30 cellular contexts compared by ENCODE assay signal in genomic region chr20:38697306-38697705, GRCh38. TPM values are rescaled to one million over a fixed set of nuclear protein-coding genes. Genes with fewer than 3 reads are reported as not detected.
"Had no signal": no experiment of that assay in that cellular context is flagged by ENCODE, and none has a peak within 500 bp of the region (broad histone marks: within the 10 kb centered on the region; RNA-seq: fewer than 3 reads in every experiment).

No MANE protein-coding gene starts in this region.

- H3K27me3 ChIP-seq: testis, thyroid gland, transverse colon, upper lobe of left lung, uterus, vagina had no signal

- H3K4me1 ChIP-seq: stomach, suprapubic skin, testis, thyroid gland, tibial artery, tibial nerve, transverse colon, upper lobe of left lung, upper lobe of right lung, uterus, vagina had no signal

- H3K9me3 ChIP-seq: stomach, suprapubic skin, testis, thoracic aorta, thyroid gland, tibial artery, tibial nerve, transverse colon, upper lobe of left lung, upper lobe of right lung, uterus, vagina had no signal

- ATAC-seq: stimulated activated effector memory CD8-positive, alpha-beta T cell treated with anti-CD3 and anti-CD28 coated beads, Interleukin-12 subunit alpha, Interleukin-12 subunit beta, amount 100 ng/mL, for 72 hours; stimulated activated memory B cell treated with anti-CD40 and anti-IgM and Interleukin-4, amounts not matched to agents 10 μg/mL and 1 μg/mL and 100 μg/mL, for 72 hours; stimulated activated naive B cell treated with anti-CD40 and anti-IgM and Interleukin-4, amounts not matched to agents 10 μg/mL and 1 μg/mL and 100 μg/mL, for 72 hours; stimulated activated naive CD8-positive, alpha-beta T cell treated with anti-CD3 and anti-CD28 coated beads, Interleukin-15, amount 100 ng/mL, for 72 hours; stimulated activated naive CD8-positive, alpha-beta T cell treated with anti-CD3 and anti-CD28 coated beads, Interleukin-15, Interleukin-2, amounts not matched to agents 100 U/mL and 50 U/mL, for 24 hours; upper lobe of right lung had no signal

- DNase-seq: stimulated activated CD4-positive, alpha-beta T cell treated with anti-CD3 and anti-CD28 coated beads, Interleukin-2, amount 100 ng/mL, for 48 hours; stimulated activated CD4-positive, alpha-beta T cell treated with anti-CD3 and anti-CD28 coated beads, Interleukin-4, amount 100 ng/mL, for 1 hour; stimulated activated CD4-positive, alpha-beta T cell treated with anti-CD3 and anti-CD28 coated beads, Interleukin-4, amount 100 ng/mL, for 24 hours; stimulated activated CD4-positive, alpha-beta T cell treated with anti-CD3 and anti-CD28 coated beads, Interleukin-4, amount 100 ng/mL, for 4 hours; stimulated activated CD8-positive, alpha-beta memory T cell treated with anti-CD3 and anti-CD28 coated beads, Interleukin-4, amount 100 ng/mL, for 48 hours; stimulated activated naive B cell treated with anti-CD40 and anti-IgM and Interleukin-4, amounts not matched to agents 10 μg/mL and 1 μg/mL and 100 μg/mL, for 72 hours; stimulated activated naive CD4-positive, alpha-beta T cell; stimulated activated naive CD4-positive, alpha-beta T cell treated with Interleukin-2 at 50 U/mL for 16 hours; stimulated activated naive CD8-positive, alpha-beta T cell treated with anti-CD3 and anti-CD28 coated beads, Interleukin-15, amount 100 ng/mL, for 72 hours; stimulated activated naive CD8-positive, alpha-beta T cell treated with anti-CD3 and anti-CD28 coated beads, Interleukin-15, Interleukin-2, amounts not matched to agents 100 U/mL and 50 U/mL, for 24 hours; stomach; substantia nigra; testis; thyroid gland; transverse colon; trophoblast cell; upper lobe of left lung; upper lobe of right lung; uterus had no signal

- H3K27ac ChIP-seq: stomach, suprapubic skin, testis, thoracic aorta, thyroid gland, tibial artery, tibial nerve, transverse colon, upper lobe of left lung, upper lobe of right lung, uterus, vagina had no signal

- H3K36me3 ChIP-seq: stomach, suprapubic skin, thoracic aorta, thyroid gland, tibial artery, tibial nerve, transverse colon, upper lobe of left lung, upper lobe of right lung, uterus, vagina had no signal

- FAIRE-seq: urothelium cell line had no signal

- H3K4me3 ChIP-seq: stomach, suprapubic skin, testis, thoracic aorta, thyroid gland, tibial artery, tibial nerve, transverse colon, upper lobe of left lung, upper lobe of right lung, uterus, vagina had no signal

RNA-seq across cellular contexts. Expression of gene SLC32A1, which starts 27.0 kb away (rescaled TPM):
- total RNA-seq: stomach, subcutaneous adipose tissue, suprapubic skin, thoracic aorta, thyroid gland, tibial nerve, transverse colon, upper lobe of left lung, upper lobe of right lung, ureter, urinary bladder, uterus, vagina had no signal
- polyA plus RNA-seq: stomach, urinary bladder had no signal
